15 cellular contexts compared by ENCODE assay signal in the genomic region with DNA sequence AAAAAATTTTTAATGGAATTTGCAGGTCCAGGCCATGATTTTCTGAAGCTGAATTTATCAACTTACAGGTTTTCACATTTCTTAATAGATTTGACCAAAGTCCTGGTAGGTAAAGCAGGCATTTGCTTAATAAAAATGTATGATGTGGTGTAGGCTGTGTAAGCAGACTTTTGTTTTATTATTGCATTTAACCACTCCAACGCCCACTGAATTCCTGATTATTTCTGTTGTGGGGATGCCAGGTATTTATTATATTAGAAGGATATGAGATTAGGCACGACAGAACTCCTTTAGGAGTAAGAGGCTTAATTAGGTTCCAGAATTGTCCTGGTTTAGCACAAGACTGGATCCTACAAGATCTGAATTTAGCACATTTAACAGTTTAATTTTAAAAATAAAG.
"Had no signal": no experiment of that assay in that cellular context is flagged by ENCODE, and none has a peak within 500 bp of the region (broad histone marks: within the 10 kb centered on the region; RNA-seq: fewer than 3 reads in every experiment).

No MANE protein-coding gene starts in this region.

- H3K27ac ChIP-seq: body of pancreas, lower lobe of right lung, psoas muscle, stomach had no signal

- H3K9me3 ChIP-seq: body of pancreas, lower lobe of right lung, psoas muscle, stomach had no signal

- H3K27me3 ChIP-seq: body of pancreas, stomach had no signal

- H3K9me3 Mint-ChIP-seq: activated naive CD4-positive, alpha-beta T cell treated with anti-CD3 and anti-CD28 coated beads, Interleukin-2, amount 10 ng/mL, durations not matched to agents 7 days and 5 days; activated T-helper 2 cell treated with anti-CD3 and anti-CD28 coated beads, Interferon-gamma antibody, Interleukin-2, Interleukin-4, amounts not matched to agents 10 μg/mL and 5 μg/mL and 100 μg/mL, durations not matched to agents 14 hours and 24 hours and 36 hours; central memory CD8-positive, alpha-beta T cell had no signal

- H3K4me3 ChIP-seq: body of pancreas, lower lobe of right lung, psoas muscle, stomach had no signal

- H3K36me3 ChIP-seq: lower lobe of right lung, stomach had no signal

- ATAC-seq: body of pancreas; naive thymus-derived CD4-positive, alpha-beta T cell; psoas muscle had no signal

- H3K4me3 Mint-ChIP-seq: activated naive CD4-positive, alpha-beta T cell treated with anti-CD3 and anti-CD28 coated beads, Interleukin-2, amount 10 ng/mL, durations not matched to agents 7 days and 5 days; central memory CD8-positive, alpha-beta T cell; naive thymus-derived CD4-positive, alpha-beta T cell had no signal

- H3K4me1 ChIP-seq: body of pancreas, psoas muscle, stomach had no signal

- H3K4me1 Mint-ChIP-seq: activated naive CD4-positive, alpha-beta T cell treated with anti-CD3 and anti-CD28 coated beads, Interleukin-2, amount 10 ng/mL, durations not matched to agents 7 days and 5 days; central memory CD8-positive, alpha-beta T cell; naive thymus-derived CD4-positive, alpha-beta T cell had no signal

- H3K27ac Mint-ChIP-seq: activated naive CD4-positive, alpha-beta T cell treated with anti-CD3 and anti-CD28 coated beads, Interleukin-2, amount 10 ng/mL, durations not matched to agents 7 days and 5 days; activated T-helper 2 cell treated with anti-CD3 and anti-CD28 coated beads, Interferon-gamma antibody, Interleukin-2, Interleukin-4, amounts not matched to agents 10 μg/mL and 5 μg/mL and 100 μg/mL, durations not matched to agents 14 hours and 24 hours and 36 hours; naive thymus-derived CD4-positive, alpha-beta T cell had no signal

- H3K27me3 Mint-ChIP-seq: central memory CD8-positive, alpha-beta T cell had no signal

- H3K36me3 Mint-ChIP-seq: activated naive CD4-positive, alpha-beta T cell treated with anti-CD3 and anti-CD28 coated beads, Interleukin-2, amount 10 ng/mL, durations not matched to agents 7 days and 5 days; naive thymus-derived CD4-positive, alpha-beta T cell had no signal

- DNase-seq: activated CD4-positive, alpha-beta T cell treated with anti-CD3 and anti-CD28 coated beads, Interleukin-2, amount 50 U/mL, for 1 hour; activated naive CD4-positive, alpha-beta T cell treated with anti-CD3 and anti-CD28 coated beads, Interleukin-2, amount 10 ng/mL, durations not matched to agents 7 days and 5 days; activated T-cell treated with anti-CD3 and anti-CD28 coated beads for 4 hours; body of pancreas; dermis blood vessel endothelial cell; erythroblast; hippocampal formation; lower lobe of right lung; naive thymus-derived CD4-positive, alpha-beta T cell; psoas muscle; stimulated activated CD4-positive, alpha-beta T cell treated with anti-CD3 and anti-CD28 coated beads, Interleukin-15, amount 100 ng/mL, for 24 hours; stomach; T-helper 2 cell had no signal
